12 cellular contexts compared by ENCODE assay signal in the genomic region with DNA sequence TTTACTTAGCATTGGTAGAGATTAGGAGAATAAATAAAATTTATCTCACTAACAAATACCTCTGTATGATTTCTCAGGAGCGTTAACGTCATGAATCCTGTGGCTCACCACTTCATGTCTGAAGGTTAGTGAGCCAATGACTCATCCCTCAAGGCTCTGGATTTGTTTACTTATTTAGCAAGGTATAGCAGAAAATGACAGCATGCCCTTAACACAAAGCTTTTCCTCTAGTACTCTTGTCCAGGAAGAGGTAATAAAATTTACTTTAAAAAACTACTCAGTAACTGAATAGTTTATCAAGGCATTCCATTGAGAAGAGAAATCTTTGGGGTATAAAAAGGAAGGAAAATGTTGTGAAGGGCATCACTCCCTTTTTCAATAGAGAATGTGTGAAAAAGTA.
DNase-seq lines count a peak whose midpoint lies in the region; ATAC-seq and TF ChIP-seq lines count a peak whose summit lies in the region.
"Had no signal": no experiment of that assay in that cellular context is flagged by ENCODE, and none has a peak within 500 bp of the region (broad histone marks: within the 10 kb centered on the region; RNA-seq: fewer than 3 reads in every experiment).

No MANE protein-coding gene starts in this region.

- peak overlapping the region; percentile 38 for H3K4me3 Mint-ChIP-seq in MCF 10A (ENCODE audit: unreplicated experiment)
- H3K4me3 Mint-ChIP-seq: stimulated activated naive CD8-positive, alpha-beta T cell treated with anti-CD3 and anti-CD28 coated beads, Interleukin-15, amount 100 ng/mL, for 72 hours had no signal

- H3K36me3 Mint-ChIP-seq in MCF 10A (ENCODE audit: insufficient read depth, unreplicated experiment) = no peaks in the 10 kb centered on the region

- TF ChIP-seq POLR2A in breast epithelium (IDR thresholded peaks at IDR 0.05) = no peak

- TF ChIP-seq CTCF in MCF 10A (IDR thresholded peaks at IDR 0.05; ENCODE audit: unreplicated experiment) = no peak
- no peak for TF ChIP-seq CTCF in breast epithelium (IDR thresholded peaks at IDR 0.05)
- no peak for TF ChIP-seq CTCF in upper lobe of right lung (IDR thresholded peaks at IDR 0.05)
- no peak for TF ChIP-seq CTCF in tibial artery (IDR thresholded peaks at IDR 0.05)

- peaks cover 11% of the 10 kb centered on the region for H3K4me1 Mint-ChIP-seq in MCF 10A (ENCODE audit: insufficient read depth, unreplicated experiment)
- H3K4me1 Mint-ChIP-seq: stimulated activated naive CD8-positive, alpha-beta T cell treated with anti-CD3 and anti-CD28 coated beads, Interleukin-15, amount 100 ng/mL, for 72 hours had no signal

- no peaks in the 10 kb centered on the region for H3K9me3 Mint-ChIP-seq in MCF 10A (ENCODE audit: unreplicated experiment)

- H3K4me1 ChIP-seq in breast epithelium = no peaks in the 10 kb centered on the region
- no peaks in the 10 kb centered on the region for H3K4me1 ChIP-seq in upper lobe of right lung
- no peaks in the 10 kb centered on the region for H3K4me1 ChIP-seq in tibial artery
- H3K4me1 ChIP-seq: colonic mucosa, heart left ventricle had no signal

- intact Hi-C loops in MCF 10A (cut with micrococcal nuclease) (loop anchor here (5.0 kb wide), 1 partner anchor 634 kb away; no protein-coding TSS in a partner anchor), breast epithelium (cut with DNase I; ENCODE audit: low total_unique reads) (no loop called here), upper lobe of right lung (cut with DNase I) (no loop called here), tibial artery (cut with DNase I; ENCODE audit: low total_unique reads) (no loop called here)

- H3K27ac ChIP-seq in breast epithelium (no peak overlapping the region), upper lobe of right lung (no peak overlapping the region), tibial artery (no peak overlapping the region)
- H3K27ac ChIP-seq: colonic mucosa, heart left ventricle had no signal

- POLR2A ChIA-PET in MCF 10A (lab: Yijun Ruan, JAX) = interaction anchor here (0.6 to 2.4 kb wide), 5 partner anchors 10 to 1148 kb away, joined by 3 to 9 read pairs (median 4); no protein-coding TSS in a partner anchor

- no TSS peak for BruUV-seq in MCF 10A (replicated peaks; lab: Mats Ljungman, UMichigan)

- DNase-seq in MCF 10A (ENCODE audit: unreplicated experiment) (peak; percentile 93), breast epithelium (ENCODE audit: low spot score in 2 of 2) (no peak), RKO (ENCODE audit: low spot score) (peak; percentile 56), glomerular endothelial cell (ENCODE audit: extremely low read depth, low read depth, low spot score) (peak; percentile 14), upper lobe of right lung (no peak), tibial artery (no peak)
- no peak for DNase-seq in stimulated activated CD4-positive, alpha-beta T cell treated with anti-CD3 and anti-CD28 coated beads, Interleukin-1b, Interleukin-23, amount 100 ng/mL, for 48 hours
- DNase-seq: colonic mucosa; heart left ventricle; NCI-H774; stimulated activated naive CD8-positive, alpha-beta T cell treated with anti-CD3 and anti-CD28 coated beads, Interleukin-15, amount 100 ng/mL, for 72 hours had no signal

- H3K27me3 Mint-ChIP-seq in MCF 10A (ENCODE audit: insufficient read depth, unreplicated experiment) = no peaks in the 10 kb centered on the region
- H3K27me3 Mint-ChIP-seq: stimulated activated naive CD8-positive, alpha-beta T cell treated with anti-CD3 and anti-CD28 coated beads, Interleukin-15, amount 100 ng/mL, for 72 hours had no signal

- no peak overlapping the region for H3K4me3 ChIP-seq in breast epithelium
- H3K4me3 ChIP-seq in upper lobe of right lung = no peak overlapping the region
- no peak overlapping the region for H3K4me3 ChIP-seq in tibial artery
- H3K4me3 ChIP-seq: colonic mucosa, heart left ventricle had no signal

- no peaks in the 10 kb centered on the region for H3K27me3 ChIP-seq in breast epithelium
- no peaks in the 10 kb centered on the region for H3K27me3 ChIP-seq in upper lobe of right lung
- H3K27me3 ChIP-seq in tibial artery = no peaks in the 10 kb centered on the region
- H3K27me3 ChIP-seq: colonic mucosa, heart left ventricle had no signal

- H3K36me3 ChIP-seq in breast epithelium (no peaks in the 10 kb centered on the region), upper lobe of right lung (no peaks in the 10 kb centered on the region), tibial artery (no peaks in the 10 kb centered on the region)
- H3K36me3 ChIP-seq: colonic mucosa, heart left ventricle had no signal

- peak overlapping the region; percentile 81 for H3K27ac Mint-ChIP-seq in MCF 10A (ENCODE audit: low read depth, unreplicated experiment)
- H3K27ac Mint-ChIP-seq: stimulated activated naive CD8-positive, alpha-beta T cell treated with anti-CD3 and anti-CD28 coated beads, Interleukin-15, amount 100 ng/mL, for 72 hours had no signal

- H3K9me3 ChIP-seq in breast epithelium (no peaks in the 10 kb centered on the region), upper lobe of right lung (no peaks in the 10 kb centered on the region), tibial artery (no peaks in the 10 kb centered on the region)
- H3K9me3 ChIP-seq: colonic mucosa, heart left ventricle had no signal

- CTCF ChIA-PET in MCF 10A (lab: Yijun Ruan, JAX) = no interaction called here

- ATAC-seq in upper lobe of right lung = peak; percentile 65
- no peak for ATAC-seq in HG02763 (IDR thresholded peaks at IDR 0.05; ENCODE audit: unreplicated experiment)
- ATAC-seq: heart left ventricle; stimulated activated naive CD8-positive, alpha-beta T cell treated with anti-CD3 and anti-CD28 coated beads, Interleukin-15, amount 100 ng/mL, for 72 hours had no signal

Comparison
In these comparisons a context has a peak if more than half of its experiments do, and no peak if none do; other contexts are left out.
1. DNase-seq: peak in MCF 10A (single experiment), RKO (single experiment) and glomerular endothelial cell (single experiment); none in breast epithelium (0 of 2), upper lobe of right lung (single experiment), tibial artery (0 of 2) and stimulated activated CD4-positive, alpha-beta T cell treated with anti-CD3 and anti-CD28 coated beads, Interleukin-1b, Interleukin-23, amount 100 ng/mL, for 48 hours (single experiment).